ENCODE assay signal across 8 cellular contexts in genomic region chr2:38502107-38502506, GRCh38.
"Had no signal": no experiment of that assay in that cellular context is flagged by ENCODE, and none has a peak within 500 bp of the region (broad histone marks: within the 10 kb centered on the region; RNA-seq: fewer than 3 reads in every experiment).

No MANE protein-coding gene starts in this region.

- FAIRE-seq: G401.6, GM12878, GM12891, GM12892, GM18507, GM19239 had no signal

- H3K4me3 ChIP-seq: GM12878 had no signal

- ATAC-seq: GM12878 had no signal

- DNase-seq: GDM1, GF-D8 had no signal
